Comparison of ENCODE assay signal across 8 cellular contexts in genomic region chr19:9914315-9915207, GRCh38.
DNase-seq lines count a peak whose midpoint lies in the region; ATAC-seq and TF ChIP-seq lines count a peak whose summit lies in the region.

No MANE protein-coding gene starts in this region.

- peak overlapping the region; percentile 23 for H2AFZ ChIP-seq in ACC112 (ENCODE audit: low read length, unreplicated experiment)

- peaks cover 36% of the 10 kb centered on the region for H3K27me3 ChIP-seq in ACC112 (ENCODE audit: insufficient read depth, low read length)
- H3K27me3 ChIP-seq in WERI-Rb-1 (ENCODE audit: insufficient read depth, low read depth, severe bottlenecking) = no peaks in the 10 kb centered on the region

- in situ Hi-C loops in T47D (cut with HindIII; ENCODE audit: low pct_unique_long_range_greater_than_20kb, low sequenced_read_pairs) = no loop called here

- DNase-seq in NCI-H2029 (lab: John Stamatoyannopoulos, UW) (peak; percentile 25), WERI-Rb-1 (peak; percentile 88), T47D (ENCODE audit: low read depth in 1 of 2, low spot score in 1 of 2) (peak; percentile 69 to 81), islet precursor cell (peak; percentile 95)
- DNase-seq in stimulated activated CD4-positive, alpha-beta T cell treated with anti-CD3 and anti-CD28 coated beads, Interleukin-15, amount 100 ng/mL, for 1 hour (ENCODE audit: low read depth in 1 of 2, low spot score in 1 of 2) = peak; percentile 71 to 76

- H3K79me2 ChIP-seq in ACC112 (ENCODE audit: control insufficient read depth, insufficient read depth, low read length, unreplicated experiment) = no peaks in the 10 kb centered on the region

- no peaks in the 10 kb centered on the region for H3K9me3 ChIP-seq in WERI-Rb-1 (ENCODE audit: severe bottlenecking)

- peak; percentile 59 for ATAC-seq in GM18868 (IDR thresholded peaks at IDR 0.05; ENCODE audit: unreplicated experiment)
- no peak for ATAC-seq in HG02884 (IDR thresholded peaks at IDR 0.05; ENCODE audit: unreplicated experiment)

- no peaks in the 10 kb centered on the region for H3K4me1 ChIP-seq in ACC112 (ENCODE audit: control insufficient read depth, insufficient read depth, low read length, unreplicated experiment)

- no peak overlapping the region for H3K27ac ChIP-seq in ACC112 (ENCODE audit: low read depth, low read length)
- H3K27ac ChIP-seq in WERI-Rb-1 = peak overlapping the region; percentile 69

- H3K36me3 ChIP-seq in ACC112 (ENCODE audit: insufficient read depth, low read length) (no peaks in the 10 kb centered on the region), WERI-Rb-1 (peaks cover 5% of the 10 kb centered on the region)

- peak; percentile 69 for TF ChIP-seq CTCF in WERI-Rb-1 (IDR thresholded peaks at IDR 0.05; ENCODE audit: low read depth, low read length)

- H3K4me3 ChIP-seq in ACC112 (ENCODE audit: low read depth, low read length) (peak overlapping the region; percentile 72), WERI-Rb-1 (ENCODE audit: low read depth, low read length) (peak overlapping the region; percentile 92)

Comparison
In these comparisons a context has a peak if more than half of its experiments do, and no peak if none do; other contexts are left out.
1. DNase-seq: peak in every context shown above with its lines; median percentile 95 in islet precursor cell; 88 in WERI-Rb-1; 75 in T47D; 74 in stimulated activated CD4-positive, alpha-beta T cell treated with anti-CD3 and anti-CD28 coated beads, Interleukin-15, amount 100 ng/mL, for 1 hour; 25 in NCI-H2029.